In the genomic region with DNA sequence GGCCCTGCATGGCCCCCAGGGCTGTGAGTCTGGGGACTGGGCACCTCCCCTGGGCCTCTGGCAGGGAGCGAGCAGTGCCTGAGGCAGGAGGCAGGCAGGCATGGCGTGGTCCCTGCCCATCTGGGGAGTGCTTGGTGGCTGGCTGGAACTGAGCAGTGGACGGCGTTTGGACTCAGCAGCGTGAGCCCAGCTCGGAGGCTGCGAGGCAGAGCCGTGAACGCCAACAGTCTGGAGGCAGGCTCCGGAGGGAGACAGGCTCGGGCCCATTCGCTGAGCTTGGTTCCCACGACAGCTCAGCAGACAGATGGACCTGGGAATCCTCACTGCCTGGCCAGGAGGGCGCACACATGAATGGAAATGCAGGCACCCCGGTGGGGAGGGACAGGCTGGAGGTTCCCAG, we compare ENCODE assay signal across 2 cellular contexts.
TF ChIP-seq lines count a peak whose summit lies in the region.

No MANE protein-coding gene starts in this region.

TF ChIP-seq in IMR-90, 13 proteins besides CTCF, POLR2A, EP300 and RAD21:
- TF ChIP-seq, protein P1, sequence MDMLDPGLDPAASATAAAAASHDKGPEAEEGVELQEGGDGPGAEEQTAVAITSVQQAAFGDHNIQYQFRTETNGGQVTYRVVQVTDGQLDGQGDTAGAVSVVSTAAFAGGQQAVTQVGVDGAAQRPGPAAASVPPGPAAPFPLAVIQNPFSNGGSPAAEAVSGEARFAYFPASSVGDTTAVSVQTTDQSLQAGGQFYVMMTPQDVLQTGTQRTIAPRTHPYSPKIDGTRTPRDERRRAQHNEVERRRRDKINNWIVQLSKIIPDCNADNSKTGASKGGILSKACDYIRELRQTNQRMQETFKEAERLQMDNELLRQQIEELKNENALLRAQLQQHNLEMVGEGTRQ (IDR thresholded peaks at IDR 0.05; ENCODE audit: low read depth, low read length) = no peak
- TF ChIP-seq FOS (IDR thresholded peaks at IDR 0.05; ENCODE audit: low read depth, low read length) = no peak
TF ChIP-seq in IMR-90: peak in this region for 0.

TF ChIP-seq in K562, 482 proteins besides CTCF, POLR2A, EP300 and RAD21:
- TF ChIP-seq COPS2 (conservative IDR thresholded peaks at IDR 0.05) = no peak
- no peak for TF ChIP-seq RBM17 (IDR thresholded peaks at IDR 0.05; ENCODE audit: borderline replicate concordance, low read depth, low read length)
- TF ChIP-seq, protein P2, sequence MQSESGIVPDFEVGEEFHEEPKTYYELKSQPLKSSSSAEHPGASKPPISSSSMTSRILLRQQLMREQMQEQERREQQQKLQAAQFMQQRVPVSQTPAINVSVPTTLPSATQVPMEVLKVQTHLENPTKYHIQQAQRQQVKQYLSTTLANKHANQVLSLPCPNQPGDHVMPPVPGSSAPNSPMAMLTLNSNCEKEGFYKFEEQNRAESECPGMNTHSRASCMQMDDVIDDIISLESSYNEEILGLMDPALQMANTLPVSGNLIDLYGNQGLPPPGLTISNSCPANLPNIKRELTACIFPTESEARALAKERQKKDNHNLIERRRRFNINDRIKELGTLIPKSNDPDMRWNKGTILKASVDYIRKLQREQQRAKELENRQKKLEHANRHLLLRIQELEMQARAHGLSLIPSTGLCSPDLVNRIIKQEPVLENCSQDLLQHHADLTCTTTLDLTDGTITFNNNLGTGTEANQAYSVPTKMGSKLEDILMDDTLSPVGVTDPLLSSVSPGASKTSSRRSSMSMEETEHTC (IDR thresholded peaks at IDR 0.05) = no peak
- TF ChIP-seq ZNF766 (CRISPR knock-in tag; conservative IDR thresholded peaks at IDR 0.05) = no peak
- TF ChIP-seq HNRNPUL1 (IDR thresholded peaks at IDR 0.05; ENCODE audit: low read length) = no peak
- TF ChIP-seq SMAD4 (CRISPR knock-in tag; conservative IDR thresholded peaks at IDR 0.05) = no peak
- TF ChIP-seq ZFP30 (CRISPR knock-in tag; IDR thresholded peaks at IDR 0.05; ENCODE audit: borderline replicate concordance) = no peak
- TF ChIP-seq SMARCC2 (IDR thresholded peaks at IDR 0.05; ENCODE audit: low read depth) = no peak
- no peak for TF ChIP-seq ZNF57 (CRISPR knock-in tag; IDR thresholded peaks at IDR 0.05)
- no peak for TF ChIP-seq ZNF146 (CRISPR knock-in tag; IDR thresholded peaks at IDR 0.05; ENCODE audit: unreplicated experiment)
- TF ChIP-seq NCOA6 (IDR thresholded peaks at IDR 0.05) = no peak
- no peak for TF ChIP-seq ZBTB8A (IDR thresholded peaks at IDR 0.05; ENCODE audit: partially characterized antibody)
- no peak for TF ChIP-seq ZNF408 (CRISPR knock-in tag; IDR thresholded peaks at IDR 0.05; ENCODE audit: low read depth)
- TF ChIP-seq, protein P3, sequence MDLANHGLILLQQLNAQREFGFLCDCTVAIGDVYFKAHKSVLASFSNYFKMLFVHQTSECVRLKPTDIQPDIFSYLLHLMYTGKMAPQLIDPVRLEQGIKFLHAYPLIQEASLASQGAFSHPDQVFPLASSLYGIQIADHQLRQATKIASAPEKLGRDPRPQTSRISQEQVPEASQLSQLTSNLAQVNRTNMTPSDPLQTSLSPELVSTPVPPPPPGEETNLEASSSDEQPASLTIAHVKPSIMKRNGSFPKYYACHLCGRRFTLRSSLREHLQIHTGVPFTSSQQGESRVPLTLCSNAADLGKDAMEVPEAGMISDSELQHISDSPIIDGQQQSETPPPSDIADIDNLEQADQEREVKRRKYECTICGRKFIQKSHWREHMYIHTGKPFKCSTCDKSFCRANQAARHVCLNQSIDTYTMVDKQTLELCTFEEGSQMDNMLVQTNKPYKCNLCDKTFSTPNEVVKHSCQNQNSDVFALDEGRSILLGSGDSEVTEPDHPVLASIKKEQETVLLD (IDR thresholded peaks at IDR 0.05) = no peak
- no peak for TF ChIP-seq NFRKB (IDR thresholded peaks at IDR 0.05; ENCODE audit: low read depth)
